ENCODE assay signal across 17 cellular contexts in the genomic region with DNA sequence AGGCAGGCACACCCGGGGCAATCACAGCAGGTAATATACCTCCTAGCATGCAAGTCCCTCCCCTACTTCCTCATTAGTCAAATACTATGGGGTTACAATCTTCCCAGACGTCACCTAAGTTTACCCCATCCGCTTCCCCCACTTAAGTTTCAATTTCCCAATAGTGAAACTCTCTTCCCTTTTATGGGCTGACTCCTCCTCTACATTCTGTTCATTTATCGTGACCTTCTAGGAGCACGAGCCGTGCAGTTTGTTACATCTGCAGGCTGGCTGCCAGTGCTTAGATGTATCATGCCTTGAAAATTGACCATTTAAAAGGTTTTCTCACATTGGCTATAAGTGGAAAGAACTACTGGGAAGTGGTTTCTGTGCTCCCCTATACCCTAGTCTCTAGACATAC.
"Had no signal": no experiment of that assay in that cellular context is flagged by ENCODE, and none has a peak within 500 bp of the region (broad histone marks: within the 10 kb centered on the region; RNA-seq: fewer than 3 reads in every experiment).

No MANE protein-coding gene starts in this region.

- ATAC-seq: activated T-cell treated with anti-CD3 and anti-CD28 coated beads, Interleukin-2, amount 50 U/mL, for 72 hours; foreskin keratinocyte; left lobe of liver had no signal

- H3K4me3 ChIP-seq: colonic mucosa, skin epidermis, suprapubic skin had no signal

- H3K27me3 ChIP-seq: brain microvascular endothelial cell, colonic mucosa, foreskin keratinocyte, suprapubic skin had no signal

- H3K9me3 ChIP-seq: colonic mucosa, suprapubic skin had no signal

- H3K4me1 ChIP-seq: colonic mucosa, foreskin keratinocyte, suprapubic skin had no signal

- H3K36me3 ChIP-seq: brain microvascular endothelial cell, colonic mucosa, suprapubic skin had no signal

- H3K27ac ChIP-seq: brain microvascular endothelial cell, colonic mucosa, foreskin keratinocyte, skin epidermis, suprapubic skin had no signal

- DNase-seq: activated CD4-positive, alpha-beta T cell treated with anti-CD3 and anti-CD28 coated beads, Interleukin-2, amount 50 U/mL, for 4 hours; activated effector memory CD4-positive, alpha-beta T cell treated with anti-CD3 and anti-CD28 coated beads, Interleukin-2, amount 50 U/mL, for 16 hours; activated naive CD4-positive, alpha-beta T cell treated with anti-CD3 and anti-CD28 coated beads, Interleukin-2, amount 50 U/mL, for 16 hours; activated T-cell treated with anti-CD3 and anti-CD28 coated beads, Interleukin-2, amount 50 U/mL, for 72 hours; aorta; brain microvascular endothelial cell; colonic mucosa; foreskin keratinocyte; glutamatergic neuron; midbrain; nephron progenitor cell; nucleus accumbens; stimulated activated CD4-positive, alpha-beta T cell treated with anti-CD3 and anti-CD28 coated beads, Interleukin-2, amount 100 ng/mL, for 48 hours; T-helper 2 cell had no signal
